In genomic region chr6:44058617-44059358, GRCh38 we compare ENCODE assay signal across 7 cellular contexts.
DNase-seq lines count a peak whose midpoint lies in the region; ATAC-seq, FAIRE-seq and TF ChIP-seq lines count a peak whose summit lies in the region.

No MANE protein-coding gene starts in this region.

- peaks cover 24% of the 10 kb centered on the region for H3K4me1 ChIP-seq in GM12878 (ENCODE audit: control insufficient read depth, insufficient read depth, low read length)

- H3K4me2 ChIP-seq in GM12878 (ENCODE audit: control insufficient read depth, insufficient read depth), result 0 out of 2 replicates have a peak overlapping the region, but pooled peaks have one; percentile 22

- WGBS in GM12878 (ENCODE audit: insufficient coverage, insufficient replicate concordance, low lambda C conversion rate, missing lambda C conversion rate), result 33% methylated on average over 19 of the region's 19 CpGs

- DNase-seq in GM12878 (ENCODE audit: low read depth, low spot score) (no peak), kidney tubule cell (ENCODE audit: low spot score) (peak; percentile 100), NCI-H82 (lab: John Stamatoyannopoulos, UW) (no peak)

- in situ Hi-C loops in GM12878 (cut with MboI), result no loop called here

- H4K20me1 ChIP-seq in GM12878 (ENCODE audit: control insufficient read depth, insufficient read depth), result no peaks in the 10 kb centered on the region

- H3K27ac ChIP-seq in GM12878 (ENCODE audit: control insufficient read depth, insufficient read depth) (no peak overlapping the region), temporal lobe (ENCODE audit: low read depth, low read length) (peak overlapping the region; percentile 64)

- no peak for TF ChIP-seq POLR2A in GM12878 (IDR thresholded peaks at IDR 0.05; ENCODE audit: low read depth, low read length)

- intact Hi-C loops in GM12878 (cut with micrococcal nuclease; ENCODE audit: unreplicated experiment), result loop anchor here (5.0 kb wide), 1 partner anchor 46 kb away; no protein-coding TSS in a partner anchor

- ATAC-seq in GM18870 (IDR thresholded peaks at IDR 0.05; ENCODE audit: unreplicated experiment), result peak; percentile 75
- ATAC-seq in HG03196 (IDR thresholded peaks at IDR 0.05; ENCODE audit: unreplicated experiment), result peak; percentile 71
- ATAC-seq in GM12878, result peak; percentile 80
- no peak for ATAC-seq in GM18873 (IDR thresholded peaks at IDR 0.05; ENCODE audit: low FRiP score, unreplicated experiment)

- no peaks in the 10 kb centered on the region for H3K36me3 ChIP-seq in GM12878 (ENCODE audit: control insufficient read depth in 2 of 2, insufficient read depth in 2 of 2, low read length in 1 of 2)

- TF ChIP-seq RAD21 in GM12878 (IDR thresholded peaks at IDR 0.05; ENCODE audit: insufficient read depth, low read depth, low read length), result no peak

- SMC1A ChIA-PET in GM12878 (lab: Charles Lee; ENCODE audit: uncharacterized antibody, unreplicated experiment), result interaction anchor here (1.2 kb wide), 3 partner anchors 8 to 203 kb away, joined by 3 read pairs; no protein-coding TSS in a partner anchor

- BruUV-seq in GM12878 (replicated peaks; lab: Mats Ljungman, UMichigan), result no TSS peak

- no peaks in the 10 kb centered on the region for H3K27me3 ChIP-seq in GM12878 (replicated peaks in 1 of 2; ENCODE audit: control insufficient read depth in 2 of 2, insufficient read depth in 2 of 2, low read length in 1 of 2)

- peak overlapping the region; percentile 29 for H2AFZ ChIP-seq in GM12878 (ENCODE audit: control insufficient read depth, low read depth, low read length)

- H3K9ac ChIP-seq in GM12878 (ENCODE audit: control insufficient read depth, insufficient read depth, low read length), result no peak overlapping the region

- no peaks in the 10 kb centered on the region for H3K79me2 ChIP-seq in GM12878 (ENCODE audit: control insufficient read depth, insufficient read depth, low read length)

- no peak for TF ChIP-seq CTCF in GM12878 (IDR thresholded peaks at IDR 0.05 in 2 of 3, conservative IDR thresholded peaks at IDR 0.05 in 1 of 3; ENCODE audit: control insufficient read depth in 2 of 3, extremely low read depth in 1 of 3, insufficient read depth in 1 of 3, low read depth in 3 of 3, low read length in 3 of 3)

- no peaks in the 10 kb centered on the region; the same call in 2 of the 3 replicates for H3K9me3 ChIP-seq in GM12878 (replicated peaks; ENCODE audit: control insufficient read depth, insufficient read depth, low read length)

- POLR2A ChIA-PET in GM12878 (lab: Charles Lee), result interaction anchor here (1.5 to 3.4 kb wide), 3 partner anchors 9 to 20 kb away, joined by 3 to 12 read pairs (median 4); no protein-coding TSS in a partner anchor

- TF ChIP-seq EP300 in GM12878 (IDR thresholded peaks at IDR 0.05; ENCODE audit: borderline replicate concordance in 1 of 2, control insufficient read depth in 1 of 2, low read depth in 2 of 2, low read length in 2 of 2), result no peak; a peak in 1 of 4 replicates

- CTCF ChIA-PET in GM12878 (lab: Yijun Ruan, JAX), result interaction anchor here (1.1 to 1.7 kb wide), 4 partner anchors 9 to 82 kb away, joined by 3 to 6 read pairs (median 4); no protein-coding TSS in a partner anchor

- H3K4me3 ChIP-seq in GM12878, result no peak overlapping the region

- no peak for FAIRE-seq in GM12878 (lab: Jason Lieb, UNC)

- RAD21 ChIA-PET in GM12878 (lab: Charles Lee; ENCODE audit: unreplicated experiment), result interaction anchor here (0.6 kb wide), 1 partner anchor 190 kb away, joined by 3 read pairs; no protein-coding TSS in a partner anchor

TF ChIP-seq in GM12878, 131 proteins besides CTCF, POLR2A, EP300 and RAD21 (continues in another document):
- TF ChIP-seq CEBPZ (IDR thresholded peaks at IDR 0.05; ENCODE audit: low read depth, low read length) (no peak), SUZ12 (IDR thresholded peaks at IDR 0.05; ENCODE audit: unreplicated experiment) (no peak), KLF5 (IDR thresholded peaks at IDR 0.05; ENCODE audit: partially characterized antibody) (no peak), TAF1 (IDR thresholded peaks at IDR 0.05; ENCODE audit: borderline replicate concordance, low read depth, low read length) (0 out of 2 replicates have a peak, but pooled peaks have one; percentile 18), RUNX3 (IDR thresholded peaks at IDR 0.05; ENCODE audit: low read length) (peak; percentile 86), GATAD2B (conservative IDR thresholded peaks at IDR 0.05; ENCODE audit: low read depth) (peak; percentile 65), MTA2 (IDR thresholded peaks at IDR 0.05; ENCODE audit: low read depth) (0 out of 2 replicates have a peak, but pooled peaks have one; percentile 36), HCFC1 (IDR thresholded peaks at IDR 0.05; ENCODE audit: low read length) (no peak), STAT3 (IDR thresholded peaks at IDR 0.05; ENCODE audit: low read depth, low read length) (no peak), SP1 (IDR thresholded peaks at IDR 0.05; ENCODE audit: low read depth, low read length) (no peak), DPF2 (IDR thresholded peaks at IDR 0.05) (peak; percentile 73; the same call in 1 of the 2 replicates), EZH2 (IDR thresholded peaks at IDR 0.05; ENCODE audit: borderline replicate concordance, control insufficient read depth, low read depth, low read length) (no peak), ATF7 (IDR thresholded peaks at IDR 0.05; ENCODE audit: low read depth) (peak; percentile 78; the same call in 1 of the 2 replicates), CREM (IDR thresholded peaks at IDR 0.05; ENCODE audit: low read depth) (peak; percentile 48; the same call in 1 of the 2 replicates), MEF2B (IDR thresholded peaks at IDR 0.05; ENCODE audit: partially characterized antibody, poor library complexity, severe bottlenecking) (peak; percentile 56), PRDM15 (CRISPR knock-in tag; IDR thresholded peaks at IDR 0.05) (no peak), TBL1XR1 (IDR thresholded peaks at IDR 0.05; ENCODE audit: low read depth, low read length) (peak; percentile 19; the same call in 1 of the 2 replicates), ZNF274 (IDR thresholded peaks at IDR 0.05; ENCODE audit: insufficient read depth, insufficient read length) (no peak), ATF2 (IDR thresholded peaks at IDR 0.05; ENCODE audit: low read length) (no peak)
